Comparison of ENCODE assay signal across 9 cellular contexts in the genomic region with DNA sequence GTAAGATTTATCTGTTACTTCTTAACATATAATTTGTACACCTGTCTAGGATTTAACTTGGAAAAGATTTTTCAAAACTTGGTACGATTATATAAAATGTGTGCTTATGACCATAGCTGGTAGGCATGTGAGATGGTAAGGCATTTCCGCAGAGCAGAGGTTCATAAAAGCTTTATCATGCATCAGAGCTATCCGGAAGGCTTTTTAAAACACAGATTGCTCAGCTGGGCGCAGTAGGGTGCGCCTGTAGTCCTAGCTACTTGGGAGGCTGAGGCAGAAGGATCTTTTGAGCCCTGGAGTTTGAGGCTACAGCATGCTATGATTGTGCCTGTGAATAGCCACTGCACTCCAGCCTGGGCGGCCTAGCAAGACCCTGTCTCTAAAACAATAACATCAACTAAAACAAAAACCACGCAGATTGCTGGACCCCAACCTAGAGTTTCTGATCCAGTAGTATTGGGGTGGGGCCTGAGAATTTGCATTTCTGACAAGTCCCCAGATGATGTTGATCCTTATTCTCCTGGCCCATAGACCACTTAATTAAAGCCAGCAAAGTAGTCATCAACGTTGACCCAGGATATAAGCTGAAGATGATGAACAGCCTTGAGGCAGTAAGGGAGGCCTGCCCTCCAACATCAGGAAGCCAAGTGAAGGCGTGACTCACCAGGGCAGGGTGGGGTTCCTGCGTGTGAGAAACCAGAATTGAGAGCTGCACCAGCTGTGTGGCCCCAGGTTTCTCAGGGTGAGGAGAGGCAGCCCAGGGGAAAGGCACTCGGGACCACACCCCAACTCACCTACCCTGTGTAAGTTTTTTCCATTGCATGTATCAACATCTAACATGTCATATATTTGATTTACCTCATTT. TPM values are rescaled to one million over a fixed set of nuclear protein-coding genes. Genes with fewer than 3 reads are reported as not detected.
DNase-seq lines count a peak whose midpoint lies in the region; ATAC-seq and TF ChIP-seq lines count a peak whose summit lies in the region.
"Had no signal": no experiment of that assay in that cellular context is flagged by ENCODE, and none has a peak within 500 bp of the region (broad histone marks: within the 10 kb centered on the region; RNA-seq: fewer than 3 reads in every experiment).

No MANE protein-coding gene starts in this region.

- H3K4me1 ChIP-seq in endodermal cell (ENCODE audit: control insufficient read depth, insufficient read depth, low read length): peaks cover 3% of the 10 kb centered on the region

- no peaks in the 10 kb centered on the region for H3K36me3 ChIP-seq in endodermal cell (ENCODE audit: control insufficient read depth, insufficient read depth, low read length)
- H3K36me3 ChIP-seq: neutrophil had no signal

- H3K27me3 Mint-ChIP-seq in endodermal cell (ENCODE audit: insufficient read depth): no peaks in the 10 kb centered on the region

- ATAC-seq in GM18907 (IDR thresholded peaks at IDR 0.05; ENCODE audit: unreplicated experiment) (peak; percentile 61), HG03558 (IDR thresholded peaks at IDR 0.05; ENCODE audit: extremely low read depth, unreplicated experiment) (peak; percentile 68)

- no peaks in the 10 kb centered on the region for H3K36me3 Mint-ChIP-seq in endodermal cell (ENCODE audit: low read depth)

- H3K27ac Mint-ChIP-seq in endodermal cell: no peak overlapping the region

- WGBS in endodermal cell (ENCODE audit: insufficient coverage in 1 of 2, insufficient read length in 1 of 2), 2 experiments: 90 to 92% methylated on average over 8 to 11 of the region's 11 CpGs

- no peaks in the 10 kb centered on the region for H3K9me3 Mint-ChIP-seq in endodermal cell

- H3K4me1 Mint-ChIP-seq in endodermal cell: peaks cover 13% of the 10 kb centered on the region

- H3K27me3 ChIP-seq in endodermal cell (ENCODE audit: control insufficient read depth, insufficient read depth, low read length, poor library complexity, severe bottlenecking): no peaks in the 10 kb centered on the region
- H3K27me3 ChIP-seq: neutrophil had no signal

- no peaks in the 10 kb centered on the region for H3K9me3 ChIP-seq in endodermal cell (ENCODE audit: control insufficient read depth, low read length)
- H3K9me3 ChIP-seq: neutrophil had no signal

- in situ Hi-C loops in G401 (cut with HindIII; ENCODE audit: low sequenced_read_pairs): no loop called here

- H3K9ac ChIP-seq in endodermal cell (ENCODE audit: extremely low read depth, low read length, poor library complexity, severe bottlenecking): no peak overlapping the region

- DNase-seq in activated CD4-positive, alpha-beta T cell treated with anti-CD3 and anti-CD28 coated beads, Interleukin-2, amount 50 U/mL, for 4 hours: peak; percentile 72
- DNase-seq in endodermal cell: peak; percentile 33
- DNase-seq in stimulated activated CD4-positive, alpha-beta T cell treated with anti-CD3 and anti-CD28 coated beads, Interleukin-15, amount 100 ng/mL, for 1 hour (ENCODE audit: low read depth in 1 of 2, low spot score in 1 of 2): peak; percentile 55
- DNase-seq in NCI-H446 treated with DMSO at 0.1 percent for 48 hours (lab: John Stamatoyannopoulos, UW): no peak
- no peak for DNase-seq in G401 (ENCODE audit: low spot score)
- DNase-seq in GF-D8 (lab: John Stamatoyannopoulos, UW): no peak

- no peak overlapping the region for H3K27ac ChIP-seq in endodermal cell (ENCODE audit: low read depth, low read length)
- H3K27ac ChIP-seq: neutrophil had no signal

- no peak for TF ChIP-seq CTCF in endodermal cell (conservative IDR thresholded peaks at IDR 0.05)

- H3K4me3 Mint-ChIP-seq in endodermal cell: no peak overlapping the region

- H3K4me3 ChIP-seq in endodermal cell (ENCODE audit: low read length): no peak overlapping the region

RNA-seq across cellular contexts. Expression of a gene that starts 21.6 kb away (rescaled TPM):
- 10 to 100 TPM; 67.3 to 86.7 TPM for total RNA-seq in endodermal cell
- polyA plus RNA-seq in endodermal cell (2013, experiment 1 of 2): 56.1 TPM
- polyA plus RNA-seq in endodermal cell (2013, experiment 2 of 2): 47.7 TPM
- 81.9 and 125 TPM in 2 replicates for total RNA-seq in G401 (2014; rRNA removed; shearing (Covaris generic))

RNA-seq across cellular contexts. Expression of a gene that starts 39.7 kb away (rescaled TPM):
- total RNA-seq in endodermal cell: 10 to 100 TPM; 39.1 to 48.2 TPM
- polyA plus RNA-seq in endodermal cell (2013, experiment 1 of 2): 48.5 TPM
- 44.5 TPM for polyA plus RNA-seq in endodermal cell (2013, experiment 2 of 2)
- 10.8 and 19.2 TPM in 2 replicates for total RNA-seq in G401 (2014; rRNA removed; shearing (Covaris generic))

Comparison
In these comparisons a context has a peak if more than half of its experiments do, and no peak if none do; other contexts are left out.
1. DNase-seq: peak in activated CD4-positive, alpha-beta T cell treated with anti-CD3 and anti-CD28 coated beads, Interleukin-2, amount 50 U/mL, for 4 hours (2 of 2), endodermal cell (single experiment) and stimulated activated CD4-positive, alpha-beta T cell treated with anti-CD3 and anti-CD28 coated beads, Interleukin-15, amount 100 ng/mL, for 1 hour (2 of 2); none in NCI-H446 treated with DMSO at 0.1 percent for 48 hours (single experiment), G401 (single experiment) and GF-D8 (single experiment).